Comparison of ENCODE assay signal across 8 cellular contexts in the genomic region with DNA sequence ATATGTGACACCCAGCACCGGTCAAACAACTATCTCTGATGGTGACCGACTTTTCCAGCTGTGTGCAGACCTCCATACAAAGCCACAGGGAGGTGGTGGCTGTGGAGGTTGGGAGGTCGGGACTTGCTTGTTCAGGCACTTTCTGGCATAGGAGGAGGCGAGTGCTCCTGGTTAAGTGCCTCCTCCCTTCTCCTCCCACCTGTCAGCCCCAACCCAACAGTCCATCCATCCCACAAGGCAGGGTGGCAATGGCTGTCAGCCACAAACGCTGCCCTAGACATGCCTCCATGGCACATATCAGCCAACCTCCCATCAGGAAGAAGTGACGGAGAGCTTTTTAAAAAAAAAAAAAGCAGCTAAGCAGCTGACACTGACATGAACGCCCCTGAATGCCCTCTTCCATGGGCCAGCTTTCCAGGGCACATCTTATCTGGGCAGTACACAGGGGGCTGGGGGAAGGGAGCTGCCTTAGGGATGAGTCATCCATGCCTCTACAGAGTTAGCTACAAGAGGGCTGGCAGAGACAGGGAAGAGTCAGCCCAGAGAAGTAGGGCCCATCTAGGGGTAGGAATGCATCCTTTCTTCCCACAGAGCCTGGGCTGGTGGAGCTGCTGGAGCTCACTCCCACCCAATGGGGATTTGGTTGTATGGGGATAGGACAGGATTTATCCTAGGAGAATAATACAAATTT. TPM values are rescaled to one million over a fixed set of nuclear protein-coding genes. Genes with fewer than 3 reads are reported as not detected.
DNase-seq lines count a peak whose midpoint lies in the region; ATAC-seq and TF ChIP-seq lines count a peak whose summit lies in the region.

No MANE protein-coding gene starts in this region.

- DNase-seq in GM23338 (ENCODE audit: low spot score) (peak; percentile 84), PC-9 (peak; percentile 86 to 90), epidermal melanocyte (ENCODE audit: insufficient read length, low spot score) (peak; percentile 88), NCI-H187 treated with DMSO at 0.1 percent for 48 hours (lab: John Stamatoyannopoulos, UW) (no peak)
- DNase-seq in stimulated activated CD4-positive, alpha-beta T cell treated with anti-CD3 and anti-CD28 coated beads, Interleukin-2, amount 100 ng/mL, for 24 hours = no peak

- intact Hi-C loops in PC-9 (cut with micrococcal nuclease; ENCODE audit: unreplicated experiment) = loop anchor here (1.0 kb wide), 3 partner anchors 8 to 44 kb away; a partner anchor contains a TSS

- peaks cover 5% of the 10 kb centered on the region for H3K27me3 Mint-ChIP-seq in GM23338 (ENCODE audit: insufficient read depth, low read depth, poor library complexity)

- TF ChIP-seq CTCF in GM23338 (conservative IDR thresholded peaks at IDR 0.05; ENCODE audit: low read depth in 2 of 2) (peak; percentile 38), PC-9 (conservative IDR thresholded peaks at IDR 0.05) (peak; percentile 65)

- 42 to 45% methylated on average over 2 of the region's 7 CpGs for WGBS in mesodermal cell (ENCODE audit: insufficient coverage in 2 of 2), 2 experiments

- peak overlapping the region; percentile 20 for H3K4me2 ChIP-seq in GM23338
- H3K4me2 ChIP-seq in PC-9 = peak overlapping the region; percentile 54

- no peak overlapping the region for H2AFZ ChIP-seq in GM23338
- no peak overlapping the region for H2AFZ ChIP-seq in PC-9

- H3K4me1 Mint-ChIP-seq in GM23338 = peaks cover 44% of the 10 kb centered on the region

- ATAC-seq in GM23338 = peak; percentile 93
- no peak for ATAC-seq in HG02852 (IDR thresholded peaks at IDR 0.05; ENCODE audit: unreplicated experiment)
- no peak for ATAC-seq in GM21737 (IDR thresholded peaks at IDR 0.05; ENCODE audit: unreplicated experiment)

- H3K27ac Mint-ChIP-seq in GM23338 = peak overlapping the region; percentile 86

- no TSS peak for BruUV-seq in PC-9 (replicated peaks; lab: Mats Ljungman, UMichigan)

- peaks cover 26% of the 10 kb centered on the region for H3K36me3 Mint-ChIP-seq in GM23338 (ENCODE audit: low read depth)

- H4K20me1 ChIP-seq in GM23338 (replicated peaks; ENCODE audit: insufficient read depth) (peaks cover 56% of the 10 kb centered on the region), PC-9 (ENCODE audit: insufficient read depth) (peaks cover 6% of the 10 kb centered on the region)

- no peaks in the 10 kb centered on the region for H3K9me3 Mint-ChIP-seq in GM23338

- H3K79me2 ChIP-seq in GM23338 (replicated peaks; ENCODE audit: insufficient read depth) (peaks cover 67% of the 10 kb centered on the region), PC-9 (ENCODE audit: low read depth) (peaks cover 45% of the 10 kb centered on the region)

- POLR2A ChIA-PET in PC-9 (lab: Charles Lee; ENCODE audit: unreplicated experiment) = interaction anchor here (0.5 to 1.3 kb wide), 6 partner anchors 12 to 599 kb away, joined by 3 to 15 read pairs (median 3); no protein-coding TSS in a partner anchor

- H3K9me2 ChIP-seq in GM23338 (ENCODE audit: insufficient read depth) = no peaks in the 10 kb centered on the region
- no peaks in the 10 kb centered on the region for H3K9me2 ChIP-seq in PC-9 (ENCODE audit: insufficient read depth)

- H3K27ac ChIP-seq in GM23338 (ENCODE audit: low read depth) (peak overlapping the region; percentile 75), PC-9 (peak overlapping the region; percentile 53), mesodermal cell (ENCODE audit: low read depth, low read length, severe bottlenecking) (peak overlapping the region; percentile 87)

- no peak overlapping the region for H3K4me3 Mint-ChIP-seq in GM23338

- H3K4me1 ChIP-seq in GM23338 (ENCODE audit: insufficient read depth) (peaks cover 12% of the 10 kb centered on the region; the same call in 1 of the 2 replicates), PC-9 (replicated peaks; ENCODE audit: insufficient read depth) (peaks cover 63% of the 10 kb centered on the region), mesodermal cell (ENCODE audit: control insufficient read depth, insufficient read depth, low read length, poor library complexity, severe bottlenecking) (peaks cover 59% of the 10 kb centered on the region)

- CTCF ChIA-PET in PC-9 (lab: Charles Lee) = interaction anchor here (0.6 to 2.0 kb wide), 4 partner anchors 12 to 47 kb away, joined by 3 to 12 read pairs (median 8); no protein-coding TSS in a partner anchor

- H3F3A ChIP-seq in GM23338 (replicated peaks; ENCODE audit: low read depth) (0 out of 2 replicates have a peak, but pooled peaks cover 7% of the 10 kb centered on the region), PC-9 (ENCODE audit: insufficient read depth, low read depth) (peaks cover 40% of the 10 kb centered on the region)

- no peaks in the 10 kb centered on the region for H3K27me3 ChIP-seq in GM23338 (ENCODE audit: insufficient read depth)
- H3K27me3 ChIP-seq in PC-9 (ENCODE audit: insufficient read depth, low read depth) = no peaks in the 10 kb centered on the region

- H3K4me3 ChIP-seq in GM23338 (no peak overlapping the region), PC-9 (no peak overlapping the region), mesodermal cell (ENCODE audit: extremely low read depth, insufficient read depth, low read length, poor library complexity, severe bottlenecking) (no peak overlapping the region)

- no peaks in the 10 kb centered on the region; the same call in 1 of the 2 replicates for H3K36me3 ChIP-seq in GM23338 (ENCODE audit: insufficient read depth)
- no peaks in the 10 kb centered on the region for H3K36me3 ChIP-seq in PC-9 (ENCODE audit: low read depth)
- H3K36me3 ChIP-seq in mesodermal cell (ENCODE audit: control insufficient read depth, insufficient read depth, low read length) = peaks cover 66% of the 10 kb centered on the region

- no peaks in the 10 kb centered on the region for H3K9me3 ChIP-seq in PC-9 (ENCODE audit: insufficient read depth, low read depth)
- H3K9me3 ChIP-seq in mesodermal cell (ENCODE audit: control insufficient read depth, low read length) = no peaks in the 10 kb centered on the region

TF ChIP-seq in GM23338, 12 proteins besides CTCF, POLR2A, EP300 and RAD21:
- TF ChIP-seq CREB1 (CRISPR knock-in tag; IDR thresholded peaks at IDR 0.05; ENCODE audit: low read depth) = 0 out of 2 replicates have a peak, but pooled peaks have one; percentile 7
- TF ChIP-seq, protein P1, sequence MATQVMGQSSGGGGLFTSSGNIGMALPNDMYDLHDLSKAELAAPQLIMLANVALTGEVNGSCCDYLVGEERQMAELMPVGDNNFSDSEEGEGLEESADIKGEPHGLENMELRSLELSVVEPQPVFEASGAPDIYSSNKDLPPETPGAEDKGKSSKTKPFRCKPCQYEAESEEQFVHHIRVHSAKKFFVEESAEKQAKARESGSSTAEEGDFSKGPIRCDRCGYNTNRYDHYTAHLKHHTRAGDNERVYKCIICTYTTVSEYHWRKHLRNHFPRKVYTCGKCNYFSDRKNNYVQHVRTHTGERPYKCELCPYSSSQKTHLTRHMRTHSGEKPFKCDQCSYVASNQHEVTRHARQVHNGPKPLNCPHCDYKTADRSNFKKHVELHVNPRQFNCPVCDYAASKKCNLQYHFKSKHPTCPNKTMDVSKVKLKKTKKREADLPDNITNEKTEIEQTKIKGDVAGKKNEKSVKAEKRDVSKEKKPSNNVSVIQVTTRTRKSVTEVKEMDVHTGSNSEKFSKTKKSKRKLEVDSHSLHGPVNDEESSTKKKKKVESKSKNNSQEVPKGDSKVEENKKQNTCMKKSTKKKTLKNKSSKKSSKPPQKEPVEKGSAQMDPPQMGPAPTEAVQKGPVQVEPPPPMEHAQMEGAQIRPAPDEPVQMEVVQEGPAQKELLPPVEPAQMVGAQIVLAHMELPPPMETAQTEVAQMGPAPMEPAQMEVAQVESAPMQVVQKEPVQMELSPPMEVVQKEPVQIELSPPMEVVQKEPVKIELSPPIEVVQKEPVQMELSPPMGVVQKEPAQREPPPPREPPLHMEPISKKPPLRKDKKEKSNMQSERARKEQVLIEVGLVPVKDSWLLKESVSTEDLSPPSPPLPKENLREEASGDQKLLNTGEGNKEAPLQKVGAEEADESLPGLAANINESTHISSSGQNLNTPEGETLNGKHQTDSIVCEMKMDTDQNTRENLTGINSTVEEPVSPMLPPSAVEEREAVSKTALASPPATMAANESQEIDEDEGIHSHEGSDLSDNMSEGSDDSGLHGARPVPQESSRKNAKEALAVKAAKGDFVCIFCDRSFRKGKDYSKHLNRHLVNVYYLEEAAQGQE (IDR thresholded peaks at IDR 0.05; ENCODE audit: unreplicated experiment) = no peak

RNA-seq across cellular contexts. Expression of a gene that starts 41.2 kb away (rescaled TPM):
- total RNA-seq in GM23338 (2014; rRNA removed; shearing (Covaris generic)) = 35.1 and 42.9 TPM in 2 replicates
- 133 and 136 TPM in 2 replicates for polyA plus RNA-seq in GM23338 (2016; fragmentation: Nextera tagmentation; extraction: Ambion mirVana)
- total RNA-seq in PC-9 (2021) = 39.3 and 43.1 TPM in 2 replicates
- polyA plus RNA-seq in mesodermal cell (2013, experiment 1 of 2) = 34.0 TPM
- 32.3 TPM for polyA plus RNA-seq in mesodermal cell (2013, experiment 2 of 2)

RNA-seq across cellular contexts. Expression of a gene that starts 44.2 kb away (rescaled TPM):
- total RNA-seq in GM23338 (2014; rRNA removed; shearing (Covaris generic)) = 66.1 and 79.9 TPM in 2 replicates
- 13.5 and 14.0 TPM in 2 replicates for polyA plus RNA-seq in GM23338 (2016; fragmentation: Nextera tagmentation; extraction: Ambion mirVana)
- 69.7 and 81.0 TPM in 2 replicates for total RNA-seq in PC-9 (2021)
- polyA plus RNA-seq in mesodermal cell (2013, experiment 1 of 2) = 25.5 TPM
- 18.9 TPM for polyA plus RNA-seq in mesodermal cell (2013, experiment 2 of 2)

RNA-seq across cellular contexts. Expression of a gene that starts 57.8 kb away (rescaled TPM):
- 1.3 and 5.7 TPM in 2 replicates for total RNA-seq in GM23338 (2014; rRNA removed; shearing (Covaris generic))
- 1.1 and 1.9 TPM in 2 replicates for polyA plus RNA-seq in GM23338 (2016; fragmentation: Nextera tagmentation; extraction: Ambion mirVana)
- not detected in 2 replicates for total RNA-seq in PC-9 (2021)
- polyA plus RNA-seq in mesodermal cell (2013, experiment 1 of 2) = 35.5 TPM
- polyA plus RNA-seq in mesodermal cell (2013, experiment 2 of 2) = 25.6 TPM

Comparison
In these comparisons a context has a peak if more than half of its experiments do, and no peak if none do; other contexts are left out.
1. DNase-seq: peak in GM23338 (single experiment), PC-9 (2 of 2) and epidermal melanocyte (single experiment); none in stimulated activated CD4-positive, alpha-beta T cell treated with anti-CD3 and anti-CD28 coated beads, Interleukin-2, amount 100 ng/mL, for 24 hours (0 of 2) and NCI-H187 treated with DMSO at 0.1 percent for 48 hours (single experiment).
2. Peak in every context shown above with its lines, with median percentiles within 50 percentile points of each other: H3K27ac ChIP-seq.